Comparison of ENCODE assay signal across 11 cellular contexts in the genomic region with DNA sequence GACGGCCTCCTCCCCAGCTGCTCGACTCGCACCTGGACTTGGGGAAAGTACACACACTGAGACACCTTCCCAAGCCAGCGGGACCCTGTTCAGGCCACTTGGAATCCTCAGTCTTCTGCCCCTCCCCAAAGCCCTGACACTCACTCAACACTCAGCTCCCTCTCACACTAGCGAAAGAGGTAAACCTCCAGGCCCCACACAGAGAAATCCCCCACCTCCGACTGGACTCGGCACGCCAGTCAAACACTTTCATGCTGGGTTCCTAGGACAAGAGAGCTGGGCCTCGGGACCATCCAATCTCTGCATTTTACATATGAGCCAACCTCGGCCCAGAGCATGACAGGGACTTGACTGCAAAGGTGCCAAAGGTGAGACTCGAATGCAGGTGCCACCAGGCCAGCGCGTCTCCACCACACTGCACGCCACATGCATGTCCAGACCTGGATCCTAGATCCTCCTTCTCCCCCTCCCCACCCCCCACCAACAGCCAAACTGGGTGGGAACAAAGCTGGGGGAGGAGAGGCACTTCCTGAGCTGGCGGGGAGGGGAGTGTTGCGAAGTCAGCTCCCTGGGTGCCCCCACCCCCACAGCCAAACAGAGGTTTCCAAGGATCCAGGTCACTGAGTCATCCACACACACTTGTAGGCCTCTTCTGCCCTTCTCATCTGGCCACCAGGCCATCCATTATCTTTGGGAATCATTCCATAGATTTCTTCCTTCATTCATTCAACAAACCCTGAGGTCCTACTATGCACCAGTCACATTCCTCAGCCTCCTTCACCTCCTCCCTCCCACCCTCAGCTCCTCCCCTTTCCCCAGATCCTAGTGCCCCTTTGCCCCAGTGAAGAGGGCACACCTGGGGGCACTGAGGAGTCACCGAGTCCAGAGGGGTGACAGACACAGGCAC. TPM values are rescaled to one million over a fixed set of nuclear protein-coding genes. Genes with fewer than 3 reads are reported as not detected.
A peak's percentile ranks its signal among the peaks of the same experiment; 100 is the strongest.
DNase-seq lines count a peak whose midpoint lies in the region; ATAC-seq and TF ChIP-seq lines count a peak whose summit lies in the region.
"Had no signal": no experiment of that assay in that cellular context is flagged by ENCODE, and none has a peak within 500 bp of the region (broad histone marks: within the 10 kb centered on the region; RNA-seq: fewer than 3 reads in every experiment).

No MANE protein-coding gene starts in this region.

- H3K36me3 ChIP-seq in left lung (no peaks in the 10 kb centered on the region), suprapubic skin (no peaks in the 10 kb centered on the region)
- H3K36me3 ChIP-seq: heart right ventricle had no signal

- H3K4me1 Mint-ChIP-seq in activated T-cell treated with anti-CD3 and anti-CD28 coated beads, Interleukin-2, amount 50 U/mL, for 24 hours (ENCODE audit: low read depth), result peaks cover 78% of the 10 kb centered on the region

- intact Hi-C loops in left lung (cut with DNase I), result no loop called here

- no peaks in the 10 kb centered on the region for H3K27me3 ChIP-seq in left lung
- H3K27me3 ChIP-seq in suprapubic skin, result no peaks in the 10 kb centered on the region
- H3K27me3 ChIP-seq: heart right ventricle had no signal

- peak overlapping the region; percentile 98 for H3K27ac Mint-ChIP-seq in activated T-cell treated with anti-CD3 and anti-CD28 coated beads, Interleukin-2, amount 50 U/mL, for 24 hours

- DNase-seq in CD1c-positive myeloid dendritic cell (ENCODE audit: extremely low spot score) (peak; percentile 68), left lung (peak in 1 of 2 donors; percentile 54), NCI-H446 treated with DMSO at 0.1 percent for 48 hours (lab: John Stamatoyannopoulos, UW) (no peak), suprapubic skin (ENCODE audit: low spot score in 2 of 2) (no peak), cerebellar nuclear complex (lab: John Stamatoyannopoulos, UW) (no peak)
- peak; percentile 76 for DNase-seq in activated T-cell treated with anti-CD3 and anti-CD28 coated beads, Interleukin-2, amount 50 U/mL, for 24 hours
- DNase-seq: heart right ventricle, NCI-H526 treated with DMSO at 0.1 percent for 48 hours had no signal

- H3K36me3 Mint-ChIP-seq in activated T-cell treated with anti-CD3 and anti-CD28 coated beads, Interleukin-2, amount 50 U/mL, for 24 hours (ENCODE audit: low read depth), result peaks cover 48% of the 10 kb centered on the region

- no peaks in the 10 kb centered on the region for H3K9me3 Mint-ChIP-seq in activated T-cell treated with anti-CD3 and anti-CD28 coated beads, Interleukin-2, amount 50 U/mL, for 24 hours

- TF ChIP-seq CTCF in left lung (IDR thresholded peaks at IDR 0.05) (no peak), suprapubic skin (IDR thresholded peaks at IDR 0.05) (no peak)

- ATAC-seq in GM21717 (IDR thresholded peaks at IDR 0.05; ENCODE audit: unreplicated experiment), result peak; percentile 43
- ATAC-seq in left lung, result peak; percentile 56
- ATAC-seq in HG02763 (IDR thresholded peaks at IDR 0.05; ENCODE audit: unreplicated experiment), result no peak
- ATAC-seq: sciatic nerve had no signal

- no peaks in the 10 kb centered on the region for H3K27me3 Mint-ChIP-seq in activated T-cell treated with anti-CD3 and anti-CD28 coated beads, Interleukin-2, amount 50 U/mL, for 24 hours

- H3K9me3 ChIP-seq in left lung, result no peaks in the 10 kb centered on the region
- H3K9me3 ChIP-seq in suprapubic skin, result no peaks in the 10 kb centered on the region
- H3K9me3 ChIP-seq: heart right ventricle had no signal

- H3K4me3 Mint-ChIP-seq in activated T-cell treated with anti-CD3 and anti-CD28 coated beads, Interleukin-2, amount 50 U/mL, for 24 hours, result peak overlapping the region; percentile 85

- no peak overlapping the region for H3K27ac ChIP-seq in left lung
- no peak overlapping the region for H3K27ac ChIP-seq in suprapubic skin

- H3K4me1 ChIP-seq in left lung (peaks cover 0 to 8% of the 10 kb centered on the region in 2 donors), suprapubic skin (no peaks in the 10 kb centered on the region)

- TF ChIP-seq POLR2A in suprapubic skin (IDR thresholded peaks at IDR 0.05), result no peak

- H3K4me3 ChIP-seq in left lung, result no peak overlapping the region
- no peak overlapping the region for H3K4me3 ChIP-seq in suprapubic skin
- H3K4me3 ChIP-seq: heart right ventricle had no signal

- TF ChIP-seq EP300 in suprapubic skin (IDR thresholded peaks at IDR 0.05), result no peak

- WGBS in suprapubic skin, result 84% methylated on average over 16 of the region's 17 CpGs

RNA-seq across cellular contexts. Expression of a gene that starts 10.7 kb away (rescaled TPM):
- 1 to 10 TPM in 1 of 2 donors, under 1 TPM in 1; 0.79 to 4.0 TPM for total RNA-seq in left lung
- total RNA-seq in suprapubic skin, result 1 to 10 TPM in 2 of 4 donors, under 1 TPM in 1, not detected in 1; 0.96 to 1.6 (median 1.2) TPM

Comparison
In these comparisons a context has a peak if more than half of its experiments do, and no peak if none do; other contexts are left out.
1. DNase-seq: peak in CD1c-positive myeloid dendritic cell (single experiment) and activated T-cell treated with anti-CD3 and anti-CD28 coated beads, Interleukin-2, amount 50 U/mL, for 24 hours (single experiment); none in NCI-H446 treated with DMSO at 0.1 percent for 48 hours (single experiment), suprapubic skin (0 of 2) and cerebellar nuclear complex (0 of 2).